ENCODE assay signal across 13 cellular contexts in genomic region chr13:43760257-43760656, GRCh38. TPM values are rescaled to one million over a fixed set of nuclear protein-coding genes. Genes with fewer than 3 reads are reported as not detected.
DNase-seq lines count a peak whose midpoint lies in the region; ATAC-seq lines count a peak whose summit lies in the region.
"Had no signal": no experiment of that assay in that cellular context is flagged by ENCODE, and none has a peak within 500 bp of the region (broad histone marks: within the 10 kb centered on the region; RNA-seq: fewer than 3 reads in every experiment).

No MANE protein-coding gene starts in this region.

- intact Hi-C loops in posterior cingulate gyrus (cut with DNase I) (no loop called here), sciatic nerve (cut with DNase I) (no loop called here)

- DNase-seq in DMS53 (lab: John Stamatoyannopoulos, UW) (peak; percentile 8), DMS53 treated with DMSO at 0.1 percent for 48 hours (lab: John Stamatoyannopoulos, UW; ENCODE audit: unreplicated experiment) (no peak), Ammon's horn (ENCODE audit: low spot score) (peak; percentile 59), NCI-H69 (lab: John Stamatoyannopoulos, UW) (peak; percentile 57), posterior cingulate gyrus (peak in 6 of 10 donors; percentile 25 to 80 (median 49)), SW 1271 (lab: John Stamatoyannopoulos, UW) (no peak), sciatic nerve (ENCODE audit: low spot score) (no peak)
- DNase-seq: Caco-2; CD8-positive, alpha-beta memory T cell; GOT3; H9 had no signal

- no peak for ATAC-seq in sciatic nerve
- ATAC-seq: HepG2 had no signal

RNA-seq across cellular contexts. Expression of gene ENOX1, which starts 26.5 kb away (rescaled TPM):
- total RNA-seq in sciatic nerve, result 4.3 TPM
- total RNA-seq: G401, HepG2 had no signal

Comparison
In these comparisons a context has a peak if more than half of its experiments do, and no peak if none do; other contexts are left out.
1. DNase-seq: peak in DMS53 (single experiment), Ammon's horn (single experiment), NCI-H69 (single experiment) and posterior cingulate gyrus (6 of 10); none in DMS53 treated with DMSO at 0.1 percent for 48 hours (single experiment), SW 1271 (0 of 2) and sciatic nerve (single experiment).